1 cellular context compared by ENCODE assay signal in genomic region chr14:55104051-55104954, GRCh38.
TF ChIP-seq lines count a peak whose summit lies in the region.

No MANE protein-coding gene starts in this region.

TF ChIP-seq in liver, 16 proteins besides CTCF, POLR2A, EP300 and RAD21 (continued from another document):
- no peak for TF ChIP-seq REST (IDR thresholded peaks at IDR 0.05)
- TF ChIP-seq YY1 (IDR thresholded peaks at IDR 0.05) = no peak
- no peak for TF ChIP-seq SP1 (IDR thresholded peaks at IDR 0.05)
- no peak for TF ChIP-seq TAF1 (conservative IDR thresholded peaks at IDR 0.05)
- TF ChIP-seq FOXA2 (IDR thresholded peaks at IDR 0.05) = no peak
- TF ChIP-seq RXRA (IDR thresholded peaks at IDR 0.05) = no peak
- TF ChIP-seq ATF3 (IDR thresholded peaks at IDR 0.05) = no peak
